ENCODE assay signal across 8 cellular contexts in genomic region chr12:643478-644292, GRCh38. TPM values are rescaled to one million over a fixed set of nuclear protein-coding genes. Genes with fewer than 3 reads are reported as not detected.
A peak's percentile ranks its signal among the peaks of the same experiment; 100 is the strongest.
DNase-seq lines count a peak whose midpoint lies in the region; ATAC-seq, FAIRE-seq and TF ChIP-seq lines count a peak whose summit lies in the region.

No MANE protein-coding gene starts in this region.

- ATAC-seq in A549 (no peak), GM19395 (IDR thresholded peaks at IDR 0.05; ENCODE audit: unreplicated experiment) (peak; percentile 18)

- TF ChIP-seq CTCF in A549 (IDR thresholded peaks at IDR 0.05) (no peak), osteocyte (IDR thresholded peaks at IDR 0.05) (no peak)

- no peaks in the 10 kb centered on the region for H3K27me3 Mint-ChIP-seq in osteocyte (ENCODE audit: unreplicated experiment)

- 0 out of 2 replicates have a peak, but pooled peaks have one; percentile 13 for TF ChIP-seq POLR2A in A549 (IDR thresholded peaks at IDR 0.05; ENCODE audit: low read length)

- peak overlapping the region; percentile 82 for H3K27ac Mint-ChIP-seq in osteocyte (ENCODE audit: unreplicated experiment)

- no peaks in the 10 kb centered on the region for H3K9me3 Mint-ChIP-seq in osteocyte (ENCODE audit: unreplicated experiment)

- peak overlapping the region; percentile 42 for H3K4me3 Mint-ChIP-seq in osteocyte (ENCODE audit: unreplicated experiment)

- H3K36me3 ChIP-seq in SJSA1 = peaks cover 3% of the 10 kb centered on the region; the same call in 1 of the 2 replicates
- no peaks in the 10 kb centered on the region for H3K36me3 ChIP-seq in esophagus (ENCODE audit: control insufficient read depth in 2 of 2, insufficient read depth in 2 of 2, low read length in 1 of 2)

- no peak for TF ChIP-seq RAD21 in A549 (conservative IDR thresholded peaks at IDR 0.05 in 1 of 2, IDR thresholded peaks at IDR 0.05 in 1 of 2)

- no peak for FAIRE-seq in A549 (lab: Jason Lieb, UNC)

- H3K27ac ChIP-seq in A549 (peak overlapping the region; percentile 98), SJSA1 (peak overlapping the region; percentile 77; the same call in 1 of the 2 replicates), esophagus (ENCODE audit: low read depth in 2 of 2, low read length in 1 of 2) (peak overlapping the region; percentile 95 to 96)

- H3K4me3 ChIP-seq in A549 = peak overlapping the region; percentile 50; the same call in 2 of the 3 replicates
- H3K4me3 ChIP-seq in SJSA1 = peak overlapping the region; percentile 40
- peak overlapping the region; percentile 65 to 75 for H3K4me3 ChIP-seq in esophagus (ENCODE audit: low read depth in 1 of 2, low read length in 2 of 2)

- H3K4me1 Mint-ChIP-seq in osteocyte (ENCODE audit: unreplicated experiment) = peaks cover 53% of the 10 kb centered on the region

- DNase-seq in A549 (ENCODE audit: low read depth in 1 of 2, low spot score in 1 of 2) (no peak), SJSA1 (ENCODE audit: low read depth in 1 of 2, low spot score in 2 of 2) (no peak), osteocyte (ENCODE audit: extremely low spot score, unreplicated experiment) (no peak), epidermal melanocyte (ENCODE audit: insufficient read length, low spot score) (no peak), NK-92 (lab: John Stamatoyannopoulos, UW; ENCODE audit: unreplicated experiment) (no peak), Ammon's horn (ENCODE audit: low spot score) (no peak)

- POLR2A ChIA-PET in A549 (lab: Yijun Ruan, JAX) = interaction anchor here (1.1 to 2.9 kb wide), 5 partner anchors 11 to 108 kb away, joined by 3 to 31 read pairs (median 15); no protein-coding TSS in a partner anchor

- no peaks in the 10 kb centered on the region for H3K27me3 ChIP-seq in SJSA1 (replicated peaks)
- H3K27me3 ChIP-seq in esophagus (ENCODE audit: control insufficient read depth in 1 of 2, insufficient read depth in 2 of 2, low read length in 2 of 2) = no peaks in the 10 kb centered on the region

- H3K36me3 Mint-ChIP-seq in osteocyte (ENCODE audit: unreplicated experiment) = no peaks in the 10 kb centered on the region

- WGBS in A549 (ENCODE audit: missing lambda C conversion rate) = 92% methylated on average over 31 of the region's 32 CpGs
- 40% methylated on average over 32 of the region's 32 CpGs for WGBS in esophagus, 2 donors

- peaks cover 46% of the 10 kb centered on the region for H3K4me1 ChIP-seq in A549
- H3K4me1 ChIP-seq in SJSA1 (replicated peaks) = peaks cover 29% of the 10 kb centered on the region
- peaks cover 6 to 18% of the 10 kb centered on the region in 2 donors for H3K4me1 ChIP-seq in esophagus (ENCODE audit: control insufficient read depth in 2 of 2, insufficient read depth in 2 of 2, low read length in 1 of 2)

- CTCF ChIA-PET in A549 (lab: Yijun Ruan, JAX) = interaction anchor here (1.1 to 2.9 kb wide), 7 partner anchors 11 to 107 kb away, joined by 3 to 24 read pairs (median 9); no protein-coding TSS in a partner anchor

- H3K9me3 ChIP-seq in A549 (0 out of 3 replicates have a peak, but pooled peaks cover 2% of the 10 kb centered on the region), SJSA1 (replicated peaks) (peaks cover 8% of the 10 kb centered on the region), esophagus (ENCODE audit: control insufficient read depth in 2 of 2, insufficient read depth in 1 of 2, low read depth in 1 of 2, low read length in 1 of 2) (no peaks in the 10 kb centered on the region)

- peak overlapping the region; percentile 89 for H3K4me2 ChIP-seq in A549

- no peak for TF ChIP-seq EP300 in A549 (IDR thresholded peaks at IDR 0.05)

TF ChIP-seq in A549, 52 proteins besides CTCF, POLR2A, EP300 and RAD21:
- TF ChIP-seq MAFK (IDR thresholded peaks at IDR 0.05; ENCODE audit: partially characterized antibody) (peak; percentile 37), ZC3H11A (IDR thresholded peaks at IDR 0.05) (no peak), HEYL (CRISPR knock-in tag; IDR thresholded peaks at IDR 0.05) (no peak)

RNA-seq across cellular contexts. Expression of gene NINJ2, which starts 19.6 kb away (rescaled TPM):
- 1.2 and 1.7 TPM in 2 replicates for polyA plus RNA-seq in A549 (2011; rRNA removed)
- 1.2 and 1.5 TPM in 2 replicates for polyA plus RNA-seq in A549 (2012; cell fraction: cytosol; rRNA removed)
- 0.82 and 0.83 TPM in 2 replicates for polyA plus RNA-seq in A549 (2012; cell fraction: nucleus; rRNA removed)
- polyA plus RNA-seq in A549 (2017; fragmentation: RNase III; extraction: RNeasy Plus Mini Kit Qiagen cat#74134 plus additional on column Dnase treatment) = 0.67 to 0.76 TPM (median 0.70 TPM) in 3 replicates
- polyA minus RNA-seq in A549 (2011; rRNA and poly(A)+ RNA removed) = 1.6 and 2.7 TPM in 2 replicates
- total RNA-seq in SJSA1 (2014; rRNA removed; shearing (Covaris generic)) = not detected in 2 replicates
- 10 to 100 TPM in 1 of 2 donors, 1 to 10 TPM in 1; 3.3 to 10.9 TPM for polyA plus RNA-seq in esophagus
- 1.3 and 2.3 TPM in 2 replicates for total RNA-seq in osteocyte
